ENCODE assay signal across 23 cellular contexts in the genomic region with DNA sequence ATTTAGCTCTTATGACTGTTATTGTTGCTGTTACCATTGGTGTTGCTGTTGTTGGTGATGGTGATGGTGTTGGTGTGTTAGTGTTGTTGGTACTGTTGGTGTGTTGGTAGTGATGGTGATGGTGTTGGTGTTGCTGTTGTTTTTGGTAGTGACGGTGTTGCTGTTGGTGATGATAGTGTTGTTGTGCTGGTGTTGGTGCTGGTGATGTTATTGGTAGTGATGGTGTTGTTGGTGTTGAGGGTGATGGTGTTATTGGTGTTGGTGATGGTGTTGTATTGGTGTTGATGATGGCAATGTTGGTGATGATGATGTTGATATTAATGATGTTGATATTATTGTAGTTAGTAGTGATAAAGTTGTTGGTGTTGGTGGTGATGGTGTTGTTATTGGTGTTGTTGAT.
DNase-seq lines count a peak whose midpoint lies in the region; ATAC-seq, FAIRE-seq and TF ChIP-seq lines count a peak whose summit lies in the region.
"Had no signal": no experiment of that assay in that cellular context is flagged by ENCODE, and none has a peak within 500 bp of the region (broad histone marks: within the 10 kb centered on the region; RNA-seq: fewer than 3 reads in every experiment).

No MANE protein-coding gene starts in this region.

- 0 out of 2 replicates have a peak overlapping the region, but pooled peaks have one; percentile 33 for H2BK12ac ChIP-seq in H1 (ENCODE audit: low read depth, low read length)

- DNase-seq in GM12891 (ENCODE audit: insufficient read length, low spot score): no peak
- no peak for DNase-seq in HTR-8/SVneo (ENCODE audit: insufficient read length, low spot score)
- DNase-seq in H1 (ENCODE audit: low read depth in 1 of 2, low spot score in 2 of 2): no peak
- no peak for DNase-seq in urothelium cell line (ENCODE audit: low spot score)
- DNase-seq in activated naive CD4-positive, alpha-beta T cell (lab: John Stamatoyannopoulos, UW): no peak
- DNase-seq: AML-193; BE2C; CD4-positive, alpha-beta T cell; CD8-positive, alpha-beta memory T cell; DMS 273 treated with DMSO at 0.1 percent for 48 hours; DMS79; EL; GDM1; GOT3; H7; HCEC 1CT had no signal

- no peak for TF ChIP-seq RAD21 in H1 (IDR thresholded peaks at IDR 0.05 in 1 of 2, conservative IDR thresholded peaks at IDR 0.05 in 1 of 2; ENCODE audit: low read depth in 2 of 2, low read length in 2 of 2)

- H4K5ac ChIP-seq in H1 (ENCODE audit: insufficient read length, low read depth, low read length): no peak overlapping the region

- no peaks in the 10 kb centered on the region; a peak in 2 of 7 replicates for H3K27me3 ChIP-seq in H1 (replicated peaks in 1 of 4; ENCODE audit: control insufficient read depth in 3 of 4, extremely low read depth in 1 of 4, insufficient read depth in 3 of 4, low read length in 3 of 4)

- H3K4me3 ChIP-seq in H1 (ENCODE audit: extremely low read depth in 1 of 4, insufficient read depth in 2 of 4, low read depth in 3 of 4, low read length in 4 of 4): no peak overlapping the region
- H3K4me3 ChIP-seq: BLaER1 treated with 17β-estradiol and CSF1 and Interleukin-3, amounts not matched to agents 10 nM and 100 nM; GM12878 had no signal

- H3K23me2 ChIP-seq in H1 (ENCODE audit: low read depth, low read length): peaks cover 7% of the 10 kb centered on the region; the same call in 1 of the 2 replicates

- H3K9me3 ChIP-seq in H1 (ENCODE audit: insufficient read depth in 2 of 2, low read depth in 1 of 2, low read length in 1 of 2): no peaks in the 10 kb centered on the region
- H3K9me3 ChIP-seq: BE2C; BLaER1 treated with 17β-estradiol and CSF1 and Interleukin-3, amounts not matched to agents 10 nM and 100 nM had no signal

- no peak for TF ChIP-seq CTCF in H1 (IDR thresholded peaks at IDR 0.05; ENCODE audit: control extremely low read depth in 1 of 3, insufficient read depth in 1 of 3, low read depth in 1 of 3, low read length in 3 of 3)

- no peak overlapping the region for H2BK5ac ChIP-seq in H1 (ENCODE audit: low read depth, low read length)

- no peak overlapping the region for H3K27ac ChIP-seq in H1 (ENCODE audit: low read depth, low read length)
- H3K27ac ChIP-seq: BLaER1 treated with 17β-estradiol and CSF1 and Interleukin-3, amounts not matched to agents 10 nM and 100 nM had no signal

- H3K36me3 ChIP-seq in H1 (ENCODE audit: control insufficient read depth in 2 of 4, insufficient read depth in 4 of 4, low read length in 3 of 4): no peaks in the 10 kb centered on the region
- H3K36me3 ChIP-seq: BE2C; BLaER1 treated with 17β-estradiol and CSF1 and Interleukin-3, amounts not matched to agents 10 nM and 100 nM had no signal

- no peak overlapping the region for H2BK15ac ChIP-seq in H1 (ENCODE audit: low read length)

- H3K56ac ChIP-seq in H1 (replicated peaks; ENCODE audit: insufficient read length, low read depth, low read length): peak overlapping the region; percentile 5

- CTCF ChIA-PET in H1 (lab: Charles Lee; ENCODE audit: partially characterized antibody): interaction anchor here (1.9 kb wide), 1 partner anchor 61 kb away, joined by 4 read pairs; no protein-coding TSS in a partner anchor

- H4K8ac ChIP-seq in H1 (ENCODE audit: extremely low read depth, insufficient read depth, low read length): no peak overlapping the region

- no peak overlapping the region for H3K9ac ChIP-seq in H1 (replicated peaks in 1 of 4; ENCODE audit: extremely low read depth in 1 of 4, low read depth in 3 of 4, low read length in 3 of 4)
- H3K9ac ChIP-seq: BLaER1 treated with 17β-estradiol and CSF1 and Interleukin-3, amounts not matched to agents 10 nM and 100 nM had no signal

- no peaks in the 10 kb centered on the region for H3K79me2 ChIP-seq in H1 (ENCODE audit: control insufficient read depth in 1 of 2, insufficient read depth in 2 of 2, low read length in 2 of 2)

- no peaks in the 10 kb centered on the region for H4K20me1 ChIP-seq in H1 (replicated peaks in 1 of 2; ENCODE audit: control insufficient read depth in 1 of 2, insufficient read depth in 2 of 2, low read length in 2 of 2)
- H4K20me1 ChIP-seq: BLaER1 treated with 17β-estradiol and CSF1 and Interleukin-3, amounts not matched to agents 10 nM and 100 nM had no signal

- H3K4me1 ChIP-seq in H1 (replicated peaks in 1 of 4; ENCODE audit: control insufficient read depth in 3 of 4, insufficient read depth in 4 of 4, low read length in 3 of 4): no peaks in the 10 kb centered on the region
- H3K4me1 ChIP-seq: BE2C; BLaER1 treated with 17β-estradiol and CSF1 and Interleukin-3, amounts not matched to agents 10 nM and 100 nM had no signal

- no peak overlapping the region for H3K14ac ChIP-seq in H1 (ENCODE audit: insufficient read length)

- H2AFZ ChIP-seq in H1 (ENCODE audit: low read length): no peak overlapping the region

- POLR2A ChIA-PET in H1 (lab: Charles Lee; ENCODE audit: partially characterized antibody): no interaction called here

- no peak for TF ChIP-seq POLR2A in GM12891 (IDR thresholded peaks at IDR 0.05; ENCODE audit: low read depth, low read length)
- TF ChIP-seq POLR2A in H1 (IDR thresholded peaks at IDR 0.05; ENCODE audit: control extremely low read depth in 1 of 2, low read depth in 2 of 2, low read length in 2 of 2): no peak

- H4K91ac ChIP-seq in H1 (replicated peaks; ENCODE audit: insufficient read length, low read length): no peak overlapping the region

- H3K4ac ChIP-seq in H1 (replicated peaks; ENCODE audit: insufficient read length, low read depth, low read length): no peak overlapping the region

- no peak overlapping the region for H3K23ac ChIP-seq in H1 (ENCODE audit: insufficient read length)

- no peak for TF ChIP-seq EP300 in H1 (IDR thresholded peaks at IDR 0.05; ENCODE audit: borderline replicate concordance in 1 of 2, low read depth in 2 of 2, low read length in 2 of 2)

- ATAC-seq in HG03039 (IDR thresholded peaks at IDR 0.05; ENCODE audit: unreplicated experiment) (no peak), GM19324 (IDR thresholded peaks at IDR 0.05; ENCODE audit: low FRiP score, unreplicated experiment) (no peak)

- 0 out of 2 replicates have a peak overlapping the region, but pooled peaks have one; percentile 34 for H2BK20ac ChIP-seq in H1 (ENCODE audit: low read length)

- WGBS in H1 (ENCODE audit: extremely low coverage in 1 of 2, insufficient coverage in 1 of 2, insufficient read length in 1 of 2, insufficient replicate concordance in 2 of 2, low coverage in 1 of 2, low lambda C conversion rate in 2 of 2, missing lambda C conversion rate in 1 of 2), 2 experiments: 90% methylated on average over 1 of the region's 1 CpG; no CpG with 5 or more reads in 1 of the 2 experiments

- H3K79me1 ChIP-seq in H1 (ENCODE audit: low read depth, low read length): no peaks in the 10 kb centered on the region

- H2AK5ac ChIP-seq in H1 (ENCODE audit: low read depth, low read length): 0 out of 2 replicates have a peak overlapping the region, but pooled peaks have one; percentile 61

- peak; percentile 43 for FAIRE-seq in GM12891 (lab: Jason Lieb, UNC)
- FAIRE-seq in HTR-8/SVneo (lab: Jason Lieb, UNC): peak; percentile 94
- no peak for FAIRE-seq in H1 (lab: Jason Lieb, UNC)
- peak; percentile 77 for FAIRE-seq in urothelium cell line (lab: Jason Lieb, UNC)
- FAIRE-seq: A204.1, D721Med, GM12878, GM18507 had no signal

- no peak overlapping the region for H3K4me2 ChIP-seq in H1 (ENCODE audit: insufficient read depth in 1 of 2, low read depth in 2 of 2, low read length in 2 of 2)
- H3K4me2 ChIP-seq: BLaER1 treated with 17β-estradiol and CSF1 and Interleukin-3, amounts not matched to agents 10 nM and 100 nM had no signal

- no peak overlapping the region for H2BK120ac ChIP-seq in H1 (replicated peaks; ENCODE audit: low read depth, low read length)

- H3K18ac ChIP-seq in H1 (ENCODE audit: extremely low read depth, low read length): no peak overlapping the region

TF ChIP-seq in GM12891, 5 proteins besides CTCF, POLR2A, EP300 and RAD21:
- TF ChIP-seq POLR2AphosphoS5 (IDR thresholded peaks at IDR 0.05; ENCODE audit: low read depth, low read length): no peak
- no peak for TF ChIP-seq PAX5 (IDR thresholded peaks at IDR 0.05; ENCODE audit: insufficient read depth, low read length, severe bottlenecking)
- TF ChIP-seq SPI1 (IDR thresholded peaks at IDR 0.05; ENCODE audit: low read depth, low read length): no peak
- no peak for TF ChIP-seq POU2F2 (IDR thresholded peaks at IDR 0.05; ENCODE audit: low read depth, low read length)
TF ChIP-seq in GM12891: peak in this region for 0.

TF ChIP-seq in H1, 55 proteins besides CTCF, POLR2A, EP300 and RAD21 (continues in another document):
- TF ChIP-seq, protein P1, sequence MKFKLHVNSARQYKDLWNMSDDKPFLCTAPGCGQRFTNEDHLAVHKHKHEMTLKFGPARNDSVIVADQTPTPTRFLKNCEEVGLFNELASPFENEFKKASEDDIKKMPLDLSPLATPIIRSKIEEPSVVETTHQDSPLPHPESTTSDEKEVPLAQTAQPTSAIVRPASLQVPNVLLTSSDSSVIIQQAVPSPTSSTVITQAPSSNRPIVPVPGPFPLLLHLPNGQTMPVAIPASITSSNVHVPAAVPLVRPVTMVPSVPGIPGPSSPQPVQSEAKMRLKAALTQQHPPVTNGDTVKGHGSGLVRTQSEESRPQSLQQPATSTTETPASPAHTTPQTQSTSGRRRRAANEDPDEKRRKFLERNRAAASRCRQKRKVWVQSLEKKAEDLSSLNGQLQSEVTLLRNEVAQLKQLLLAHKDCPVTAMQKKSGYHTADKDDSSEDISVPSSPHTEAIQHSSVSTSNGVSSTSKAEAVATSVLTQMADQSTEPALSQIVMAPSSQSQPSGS (IDR thresholded peaks at IDR 0.05; ENCODE audit: low read length): no peak
- TF ChIP-seq KDM5A (IDR thresholded peaks at IDR 0.05; ENCODE audit: low read length) (no peak), HDAC6 (IDR thresholded peaks at IDR 0.05; ENCODE audit: low read depth, low read length) (no peak), MAFK (IDR thresholded peaks at IDR 0.05; ENCODE audit: low read depth, low read length) (no peak), POU5F1 (IDR thresholded peaks at IDR 0.05; ENCODE audit: low read depth, low read length) (no peak), SIX5 (IDR thresholded peaks at IDR 0.05; ENCODE audit: low read depth, low read length) (no peak), RFX5 (IDR thresholded peaks at IDR 0.05; ENCODE audit: borderline replicate concordance, low read depth, low read length) (no peak)
- TF ChIP-seq, protein P2, sequence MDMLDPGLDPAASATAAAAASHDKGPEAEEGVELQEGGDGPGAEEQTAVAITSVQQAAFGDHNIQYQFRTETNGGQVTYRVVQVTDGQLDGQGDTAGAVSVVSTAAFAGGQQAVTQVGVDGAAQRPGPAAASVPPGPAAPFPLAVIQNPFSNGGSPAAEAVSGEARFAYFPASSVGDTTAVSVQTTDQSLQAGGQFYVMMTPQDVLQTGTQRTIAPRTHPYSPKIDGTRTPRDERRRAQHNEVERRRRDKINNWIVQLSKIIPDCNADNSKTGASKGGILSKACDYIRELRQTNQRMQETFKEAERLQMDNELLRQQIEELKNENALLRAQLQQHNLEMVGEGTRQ (IDR thresholded peaks at IDR 0.05; ENCODE audit: low read length): no peak
